Comparison of ENCODE assay signal across 27 cellular contexts in genomic region chr17:50310455-50311111, GRCh38. TPM values are rescaled to one million over a fixed set of nuclear protein-coding genes. Genes with fewer than 3 reads are reported as not detected.
DNase-seq lines count a peak whose midpoint lies in the region; ATAC-seq, FAIRE-seq and TF ChIP-seq lines count a peak whose summit lies in the region.
"Had no signal": no experiment of that assay in that cellular context is flagged by ENCODE, and none has a peak within 500 bp of the region (broad histone marks: within the 10 kb centered on the region; RNA-seq: fewer than 3 reads in every experiment).

No MANE protein-coding gene starts in this region.

- TF ChIP-seq POLR2A in HepG2 (IDR thresholded peaks at IDR 0.05; ENCODE audit: insufficient read depth in 1 of 2, low read depth in 2 of 2, low read length in 2 of 2) (no peak), right lobe of liver (IDR thresholded peaks at IDR 0.05) (no peak), GM12878 (IDR thresholded peaks at IDR 0.05; ENCODE audit: low read depth, low read length) (no peak)

- CTCF ChIA-PET in HepG2 (lab: Yijun Ruan, JAX; ENCODE audit: low intra/inter-chr PET ratio, low total read pairs) = no interaction called here
- CTCF ChIA-PET in GM12878 (lab: Yijun Ruan, JAX) = interaction anchor here (1.0 to 6.4 kb wide), 7 partner anchors 13 to 216 kb away, joined by 3 to 44 read pairs (median 4); partner anchors contain the start of genes LRRC59 and TMEM92

- H3K9me3 ChIP-seq in HepG2 (ENCODE audit: low read length) (no peaks in the 10 kb centered on the region), right lobe of liver (no peaks in the 10 kb centered on the region), GM12878 (replicated peaks; ENCODE audit: control insufficient read depth, insufficient read depth, low read length) (no peaks in the 10 kb centered on the region; the same call in 2 of the 3 replicates)
- H3K9me3 ChIP-seq: left ventricle myocardium inferior had no signal

- H3K36me3 ChIP-seq in HepG2 (replicated peaks in 1 of 2; ENCODE audit: control insufficient read depth in 1 of 2, insufficient read depth in 2 of 2, low read length in 2 of 2) = no peaks in the 10 kb centered on the region
- no peaks in the 10 kb centered on the region for H3K36me3 ChIP-seq in right lobe of liver
- H3K36me3 ChIP-seq in GM12878 (ENCODE audit: control insufficient read depth in 2 of 2, insufficient read depth in 2 of 2, low read length in 1 of 2) = no peaks in the 10 kb centered on the region
- H3K36me3 ChIP-seq: left ventricle myocardium inferior had no signal

- peak; percentile 22 for DNase-seq in DMS53 (lab: John Stamatoyannopoulos, UW)
- no peak for DNase-seq in DMS53 treated with DMSO at 0.1 percent for 48 hours (lab: John Stamatoyannopoulos, UW; ENCODE audit: unreplicated experiment)
- DNase-seq in HepG2 (ENCODE audit: low spot score) = peak; percentile 83
- DNase-seq in right lobe of liver = no peak
- DNase-seq in GM12878 (ENCODE audit: low read depth, low spot score) = no peak
- no peak for DNase-seq in NCI-H2029 treated with DMSO at 0.1 percent for 48 hours (lab: John Stamatoyannopoulos, UW)
- no peak for DNase-seq in type B pancreatic cell (ENCODE audit: extremely low spot score, unreplicated experiment)
- no peak for DNase-seq in NCI-H69 (lab: John Stamatoyannopoulos, UW)
- DNase-seq: activated CD4-positive, alpha-beta T cell treated with anti-CD3 and anti-CD28 coated beads for 48 hours; activated CD8-positive, alpha-beta memory T cell treated with anti-CD3 and anti-CD28 coated beads, Interleukin-2, amount 50 U/mL, for 48 hours; activated gamma-delta T cell treated with Interleukin-2 at 50 U/mL for 16 hours; amniotic stem cell; DND-41; left ventricle myocardium inferior; MV-4-11; NCI-H1436 treated with DMSO at 0.1 percent for 48 hours; NCI-H446 treated with DMSO at 0.1 percent for 48 hours; RPMI8226; T-helper 17 cell had no signal

- no peaks in the 10 kb centered on the region for H3K27me3 Mint-ChIP-seq in type B pancreatic cell

- H3K4me3 Mint-ChIP-seq in type B pancreatic cell = no peak overlapping the region
- H3K4me3 Mint-ChIP-seq: T-helper 17 cell had no signal

- RAD21 ChIA-PET in GM12878 (lab: Charles Lee; ENCODE audit: unreplicated experiment) = interaction anchor here (1.0 to 4.8 kb wide), 6 partner anchors 13 to 141 kb away, joined by 3 to 19 read pairs (median 5); no protein-coding TSS in a partner anchor

- H3K4me1 ChIP-seq in HepG2 (ENCODE audit: insufficient read depth, low read length) = peaks cover 26% of the 10 kb centered on the region
- H3K4me1 ChIP-seq in right lobe of liver = no peaks in the 10 kb centered on the region
- H3K4me1 ChIP-seq in GM12878 (ENCODE audit: control insufficient read depth, insufficient read depth, low read length) = peaks cover 13% of the 10 kb centered on the region
- H3K4me1 ChIP-seq: left ventricle myocardium inferior had no signal

- POLR2A ChIA-PET in HepG2 (lab: Yijun Ruan, JAX) = no interaction called here
- POLR2A ChIA-PET in GM12878 (lab: Charles Lee) = interaction anchor here (0.6 to 1.4 kb wide), 3 partner anchors 15 to 58 kb away, joined by 3 read pairs; no protein-coding TSS in a partner anchor

- no peak for TF ChIP-seq CTCF in HepG2 (CRISPR knock-in tag; IDR thresholded peaks at IDR 0.05)
- no peak for TF ChIP-seq CTCF in right lobe of liver (IDR thresholded peaks at IDR 0.05)
- TF ChIP-seq CTCF in GM12878 (IDR thresholded peaks at IDR 0.05 in 2 of 3, conservative IDR thresholded peaks at IDR 0.05 in 1 of 3; ENCODE audit: control insufficient read depth in 2 of 3, extremely low read depth in 1 of 3, insufficient read depth in 1 of 3, low read depth in 3 of 3, low read length in 3 of 3) = no peak
- TF ChIP-seq CTCF in type B pancreatic cell (conservative IDR thresholded peaks at IDR 0.05) = no peak

- H3K4me3 ChIP-seq in HepG2 (replicated peaks in 1 of 3; ENCODE audit: insufficient read depth in 1 of 3, low read depth in 2 of 3, low read length in 3 of 3) (no peak overlapping the region), right lobe of liver (no peak overlapping the region), GM12878 (no peak overlapping the region)
- H3K4me3 ChIP-seq: left ventricle myocardium inferior had no signal

- no peaks in the 10 kb centered on the region for H3K9me3 Mint-ChIP-seq in type B pancreatic cell

- no peak for TF ChIP-seq RAD21 in HepG2 (CRISPR knock-in tag; IDR thresholded peaks at IDR 0.05)
- no peak for TF ChIP-seq RAD21 in GM12878 (IDR thresholded peaks at IDR 0.05; ENCODE audit: insufficient read depth, low read depth, low read length)

- TF ChIP-seq EP300 in HepG2 (IDR thresholded peaks at IDR 0.05; ENCODE audit: low read depth in 2 of 2, low read length in 2 of 2) = no peak
- no peak for TF ChIP-seq EP300 in HepG2 (CRISPR knock-in tag; IDR thresholded peaks at IDR 0.05; ENCODE audit: borderline replicate concordance)
- no peak for TF ChIP-seq EP300 in GM12878 (IDR thresholded peaks at IDR 0.05; ENCODE audit: borderline replicate concordance in 1 of 2, control insufficient read depth in 1 of 2, low read depth in 2 of 2, low read length in 2 of 2)

- peak overlapping the region; percentile 9; the same call in 1 of the 2 replicates for H3K4me2 ChIP-seq in HepG2 (ENCODE audit: low read depth, low read length)
- no peak overlapping the region; the same call in 1 of the 2 replicates for H3K4me2 ChIP-seq in GM12878 (ENCODE audit: control insufficient read depth, insufficient read depth)

- in situ Hi-C loops in HepG2 (cut with HindIII; ENCODE audit: extremely low pct_ligation_motif_present, low pct_unique_long_range_greater_than_20kb) = no loop called here
- in situ Hi-C loops in GM12878 (cut with MboI) = no loop called here

- peaks cover 15% of the 10 kb centered on the region for H3K4me1 Mint-ChIP-seq in type B pancreatic cell (ENCODE audit: unreplicated experiment)

- no peak overlapping the region for H3K27ac Mint-ChIP-seq in type B pancreatic cell
- H3K27ac Mint-ChIP-seq: T-helper 17 cell had no signal

- H3K79me2 ChIP-seq in HepG2 (ENCODE audit: insufficient read depth, low read length) (no peaks in the 10 kb centered on the region), GM12878 (ENCODE audit: control insufficient read depth, insufficient read depth, low read length) (no peaks in the 10 kb centered on the region)

- no peaks in the 10 kb centered on the region for H4K20me1 ChIP-seq in HepG2 (ENCODE audit: insufficient read depth, low read length)
- H4K20me1 ChIP-seq in GM12878 (ENCODE audit: control insufficient read depth, insufficient read depth) = no peaks in the 10 kb centered on the region

- no TSS peak for BruUV-seq in HepG2 (replicated peaks; lab: Mats Ljungman, UMichigan)
- BruUV-seq in GM12878 (replicated peaks; lab: Mats Ljungman, UMichigan) = no TSS peak

- no peaks in the 10 kb centered on the region for H3K36me3 Mint-ChIP-seq in type B pancreatic cell

- H3K27ac ChIP-seq in HepG2 (ENCODE audit: extremely low read length, insufficient read depth, low read length) = no peak overlapping the region
- H3K27ac ChIP-seq in right lobe of liver = no peak overlapping the region
- no peak overlapping the region for H3K27ac ChIP-seq in GM12878 (ENCODE audit: control insufficient read depth, insufficient read depth)
- H3K27ac ChIP-seq: 22Rv1, C4-2B, HL-60, left ventricle myocardium inferior had no signal

- peaks cover 0 to 27% of the 10 kb centered on the region in 2 experiments; a peak in 3 of 5 replicates for H3K27me3 ChIP-seq in HepG2 (ENCODE audit: control insufficient read depth in 1 of 2, insufficient read depth in 2 of 2, low read length in 2 of 2)
- no peaks in the 10 kb centered on the region for H3K27me3 ChIP-seq in right lobe of liver
- H3K27me3 ChIP-seq in GM12878 (replicated peaks in 1 of 2; ENCODE audit: control insufficient read depth in 2 of 2, insufficient read depth in 2 of 2, low read length in 1 of 2) = no peaks in the 10 kb centered on the region

- SMC1A ChIA-PET in GM12878 (lab: Charles Lee; ENCODE audit: uncharacterized antibody, unreplicated experiment) = interaction anchor here (0.7 to 2.5 kb wide), 8 partner anchors 12 to 141 kb away, joined by 3 to 9 read pairs (median 4); no protein-coding TSS in a partner anchor

- 0% methylated on average over 3 of the region's 3 CpGs for WGBS in HepG2 (ENCODE audit: low lambda C conversion rate)
- WGBS in right lobe of liver (ENCODE audit: insufficient coverage, low coverage, low lambda C conversion rate, missing lambda C conversion rate) = 15% methylated on average over 3 of the region's 3 CpGs
- WGBS in GM12878 (ENCODE audit: insufficient coverage, insufficient replicate concordance, low lambda C conversion rate, missing lambda C conversion rate) = 0% methylated on average over 3 of the region's 3 CpGs

- intact Hi-C loops in HepG2 (cut with micrococcal nuclease; ENCODE audit: unreplicated experiment) (no loop called here), right lobe of liver (cut with DNase I) (no loop called here), GM12878 (cut with micrococcal nuclease; ENCODE audit: unreplicated experiment) (no loop called here)

- H2AFZ ChIP-seq in HepG2 (ENCODE audit: low read length) = no peak overlapping the region
- no peak overlapping the region for H2AFZ ChIP-seq in GM12878 (ENCODE audit: control insufficient read depth, low read depth, low read length)

- FAIRE-seq in HepG2 (lab: Jason Lieb, UNC) = peak; percentile 21
- peak; percentile 73 for FAIRE-seq in GM12878 (lab: Jason Lieb, UNC)
- FAIRE-seq: islet of Langerhans had no signal

- ATAC-seq in HepG2 (peak; percentile 87), right lobe of liver (no peak), GM12878 (peak; percentile 8)
- ATAC-seq: T-helper 17 cell had no signal

- H3K9ac ChIP-seq in HepG2 (ENCODE audit: insufficient read depth, low read depth, low read length) (no peak overlapping the region), GM12878 (ENCODE audit: control insufficient read depth, insufficient read depth, low read length) (no peak overlapping the region)

RNA-seq across cellular contexts. Expression of gene XYLT2, which starts 35.3 kb away (rescaled TPM):
- 7.5 and 22.1 TPM in 2 replicates for total RNA-seq in HepG2 (2016; rRNA removed; fragmentation: Illumina TruSeq; extraction: Trizol)
- 10.5 and 11.7 TPM in 2 replicates for total RNA-seq in HepG2 (2016; cell fraction: cytosol; rRNA removed; fragmentation: Illumina TruSeq; extraction: Trizol; ENCODE audit: low read depth)
- 6.2 and 23.3 TPM in 2 replicates for total RNA-seq in HepG2 (2016; cell fraction: insoluble cytoplasmic fraction; rRNA removed; fragmentation: Illumina TruSeq; extraction: Trizol)
- 9.8 and 10.1 TPM in 2 replicates for total RNA-seq in HepG2 (2016; cell fraction: membrane; rRNA removed; fragmentation: Illumina TruSeq; extraction: Trizol)
- 20.2 and 23.1 TPM in 2 replicates for total RNA-seq in HepG2 (2016; cell fraction: nucleus; rRNA removed; fragmentation: Illumina TruSeq; extraction: Trizol)
- polyA plus RNA-seq in HepG2 (2011; rRNA removed) = 17.0 and 22.7 TPM in 2 replicates
- polyA plus RNA-seq in HepG2 (2011; cell fraction: cytosol; rRNA removed) = 9.6 and 15.4 TPM in 2 replicates
- 39.0 and 41.1 TPM in 2 replicates for polyA plus RNA-seq in HepG2 (2011; cell fraction: nucleus; rRNA removed)
- polyA plus RNA-seq in HepG2 (2012) = 13.3 and 17.4 TPM in 2 replicates
- polyA plus RNA-seq in HepG2 (2016; cell fraction: cytosol; fragmentation: Illumina TruSeq; extraction: Trizol; ENCODE audit: low read depth) = 1.4 and 1.5 TPM in 2 replicates
- 4.9 and 6.1 TPM in 2 replicates for polyA plus RNA-seq in HepG2 (2016; cell fraction: insoluble cytoplasmic fraction; fragmentation: Illumina TruSeq; extraction: Trizol; ENCODE audit: low read depth)
- polyA plus RNA-seq in HepG2 (2016; cell fraction: membrane; fragmentation: Illumina TruSeq; extraction: Trizol; ENCODE audit: low read depth) = 2.1 and 2.5 TPM in 2 replicates
- polyA plus RNA-seq in HepG2 (2016; cell fraction: nucleus; fragmentation: Illumina TruSeq; extraction: Trizol; ENCODE audit: insufficient read depth, low read depth) = 37.4 and 38.2 TPM in 2 replicates
- polyA minus RNA-seq in HepG2 (2011; rRNA and poly(A)+ RNA removed; ENCODE audit: low replicate concordance) = 34.0 and 72.4 TPM in 2 replicates
- 22.9 and 27.6 TPM in 2 replicates for polyA minus RNA-seq in HepG2 (2011; cell fraction: cytosol; rRNA and poly(A)+ RNA removed)
- polyA minus RNA-seq in HepG2 (2011; cell fraction: nucleus; rRNA and poly(A)+ RNA removed) = 14.0 and 16.7 TPM in 2 replicates
- total RNA-seq in right lobe of liver = 10 to 100 TPM in 3 of 6 experiments, 1 to 10 TPM in 3; 7.0 to 13.8 (median 9.4) TPM
- 47.5 and 54.0 TPM in 2 replicates for total RNA-seq in GM12878 (2013; cell fraction: nucleolus; rRNA removed)
- total RNA-seq in GM12878 (2014; rRNA removed) = 19.0 and 20.6 TPM in 2 replicates
- total RNA-seq in GM12878 (2014; rRNA removed; fragmentation: Illumina TruSeq; extraction: Trizol) = 5.9 and 7.2 TPM in 2 replicates
- total RNA-seq in GM12878 (2021) = 19.0 and 20.1 TPM in 2 replicates
- polyA plus RNA-seq in GM12878 (2011; ENCODE audit: low read depth) = 3.8 TPM
- polyA plus RNA-seq in GM12878 (2011; rRNA removed) = 7.6 and 17.0 TPM in 2 replicates
- polyA plus RNA-seq in GM12878 (2011; cell fraction: cytosol; rRNA removed) = 16.8 and 25.9 TPM in 2 replicates
- polyA plus RNA-seq in GM12878 (2011; cell fraction: nucleus; rRNA removed) = 49.6 and 54.4 TPM in 2 replicates
- 10.1 and 10.7 TPM in 2 replicates for polyA plus RNA-seq in GM12878 (2012)
- polyA plus RNA-seq in GM12878 (2014; fragmentation: Illumina TruSeq; extraction: Trizol) = 1.9 and 5.8 TPM in 2 replicates
- 1 to 10 TPM in 1 of 2 experiments, under 1 TPM in 1; 0.82 to 1.5 TPM for polyA plus RNA-seq in GM12878 (2014; fragmentation: Nextera tagmentation; extraction: Ambion mirVana)
- polyA plus RNA-seq in GM12878 (2014; rRNA removed) = 15.3 and 17.9 TPM in 2 replicates
- polyA plus RNA-seq in GM12878 (2016; fragmentation: Nextera tagmentation; extraction: Ambion mirVana) = 10 to 100 TPM; 11.2 to 14.7 TPM
- 19.5 and 36.3 TPM in 2 replicates for polyA minus RNA-seq in GM12878 (2011; rRNA and poly(A)+ RNA removed)
- 15.2 and 16.1 TPM in 2 replicates for polyA minus RNA-seq in GM12878 (2011; cell fraction: cytosol; rRNA and poly(A)+ RNA removed)
- polyA minus RNA-seq in GM12878 (2011; cell fraction: nucleus; rRNA and poly(A)+ RNA removed) = 13.2 and 20.3 TPM in 2 replicates
- total RNA-seq in type B pancreatic cell (ENCODE audit: low replicate concordance) = 23.5 and 38.8 TPM in 2 replicates

RNA-seq across cellular contexts. Expression of gene TMEM92, which starts 36.3 kb away (rescaled TPM):
- not detected in 2 replicates for total RNA-seq in HepG2 (2016; rRNA removed; fragmentation: Illumina TruSeq; extraction: Trizol)
- not detected in 2 replicates for total RNA-seq in HepG2 (2016; cell fraction: cytosol; rRNA removed; fragmentation: Illumina TruSeq; extraction: Trizol; ENCODE audit: low read depth)
- not detected in 2 replicates for total RNA-seq in HepG2 (2016; cell fraction: insoluble cytoplasmic fraction; rRNA removed; fragmentation: Illumina TruSeq; extraction: Trizol)
- total RNA-seq in HepG2 (2016; cell fraction: membrane; rRNA removed; fragmentation: Illumina TruSeq; extraction: Trizol) = 0.14 TPM in 1 of 2 replicates, not detected in the other
- total RNA-seq in HepG2 (2016; cell fraction: nucleus; rRNA removed; fragmentation: Illumina TruSeq; extraction: Trizol) = not detected in 2 replicates
- 0.07 and 0.10 TPM in 2 replicates for polyA plus RNA-seq in HepG2 (2011; rRNA removed)
- 0.25 and 0.47 TPM in 2 replicates for polyA plus RNA-seq in HepG2 (2011; cell fraction: cytosol; rRNA removed)
- 0.07 and 0.08 TPM in 2 replicates for polyA plus RNA-seq in HepG2 (2011; cell fraction: nucleus; rRNA removed)
- polyA plus RNA-seq in HepG2 (2012) = 0.11 and 0.31 TPM in 2 replicates
- polyA plus RNA-seq in HepG2 (2016; cell fraction: cytosol; fragmentation: Illumina TruSeq; extraction: Trizol; ENCODE audit: low read depth) = 0.05 and 0.06 TPM in 2 replicates
- not detected in 2 replicates for polyA plus RNA-seq in HepG2 (2016; cell fraction: insoluble cytoplasmic fraction; fragmentation: Illumina TruSeq; extraction: Trizol; ENCODE audit: low read depth)
- 0.23 TPM in 1 of 2 replicates, not detected in the other for polyA plus RNA-seq in HepG2 (2016; cell fraction: membrane; fragmentation: Illumina TruSeq; extraction: Trizol; ENCODE audit: low read depth)
- not detected in 2 replicates for polyA plus RNA-seq in HepG2 (2016; cell fraction: nucleus; fragmentation: Illumina TruSeq; extraction: Trizol; ENCODE audit: insufficient read depth, low read depth)
- polyA minus RNA-seq in HepG2 (2011; rRNA and poly(A)+ RNA removed; ENCODE audit: low replicate concordance) = 0.32 and 15.1 TPM in 2 replicates
- not detected in 2 replicates for polyA minus RNA-seq in HepG2 (2011; cell fraction: cytosol; rRNA and poly(A)+ RNA removed)
- polyA minus RNA-seq in HepG2 (2011; cell fraction: nucleus; rRNA and poly(A)+ RNA removed) = not detected in 2 replicates
- 10 to 100 TPM in 1 of 6 experiments, 1 to 10 TPM in 5; 1.5 to 20.0 (median 8.7) TPM for total RNA-seq in right lobe of liver
- total RNA-seq in GM12878 (2013; cell fraction: nucleolus; rRNA removed) = not detected in 2 replicates
- total RNA-seq in GM12878 (2014; rRNA removed) = 0.05 and 0.73 TPM in 2 replicates
- 0.14 and 0.27 TPM in 2 replicates for total RNA-seq in GM12878 (2014; rRNA removed; fragmentation: Illumina TruSeq; extraction: Trizol)
- 0.21 and 0.27 TPM in 2 replicates for total RNA-seq in GM12878 (2021)
- polyA plus RNA-seq in GM12878 (2011; ENCODE audit: low read depth) = not detected
- polyA plus RNA-seq in GM12878 (2011; rRNA removed) = 0.82 and 1.2 TPM in 2 replicates
- polyA plus RNA-seq in GM12878 (2011; cell fraction: cytosol; rRNA removed) = 2.3 and 3.7 TPM in 2 replicates
- polyA plus RNA-seq in GM12878 (2011; cell fraction: nucleus; rRNA removed) = 1.3 and 2.1 TPM in 2 replicates
- 0.28 TPM in 1 of 2 replicates, not detected in the other for polyA plus RNA-seq in GM12878 (2012)
- 0.37 and 0.40 TPM in 2 replicates for polyA plus RNA-seq in GM12878 (2014; fragmentation: Illumina TruSeq; extraction: Trizol)
- polyA plus RNA-seq in GM12878 (2014; fragmentation: Nextera tagmentation; extraction: Ambion mirVana) = under 1 TPM; 0.16 to 0.22 TPM
- 0.27 and 0.79 TPM in 2 replicates for polyA plus RNA-seq in GM12878 (2014; rRNA removed)
- under 1 TPM; 0.11 to 0.56 TPM for polyA plus RNA-seq in GM12878 (2016; fragmentation: Nextera tagmentation; extraction: Ambion mirVana)
- 0.95 and 2.5 TPM in 2 replicates for polyA minus RNA-seq in GM12878 (2011; rRNA and poly(A)+ RNA removed)
- polyA minus RNA-seq in GM12878 (2011; cell fraction: cytosol; rRNA and poly(A)+ RNA removed) = 0.62 and 5.1 TPM in 2 replicates
- polyA minus RNA-seq in GM12878 (2011; cell fraction: nucleus; rRNA and poly(A)+ RNA removed) = 0.67 and 1.2 TPM in 2 replicates
- 1.6 and 1.8 TPM in 2 replicates for total RNA-seq in type B pancreatic cell (ENCODE audit: low replicate concordance)
- total RNA-seq: left ventricle myocardium inferior, LHCN-M2, pulmonary artery endothelial cell, skeletal muscle tissue, subcutaneous adipose tissue, T-helper 17 cell had no signal

Comparison
In these comparisons a context has a peak if more than half of its experiments do, and no peak if none do; other contexts are left out.
1. DNase-seq: peak in DMS53 (single experiment) and HepG2 (single experiment); none in DMS53 treated with DMSO at 0.1 percent for 48 hours (single experiment), right lobe of liver (0 of 3), GM12878 (single experiment), NCI-H2029 treated with DMSO at 0.1 percent for 48 hours (single experiment), type B pancreatic cell (single experiment) and NCI-H69 (single experiment).
2. ATAC-seq: peak in HepG2 (single experiment) and GM12878 (single experiment); none in right lobe of liver (0 of 4).